Comparison of ENCODE assay signal across 9 cellular contexts in the genomic region with DNA sequence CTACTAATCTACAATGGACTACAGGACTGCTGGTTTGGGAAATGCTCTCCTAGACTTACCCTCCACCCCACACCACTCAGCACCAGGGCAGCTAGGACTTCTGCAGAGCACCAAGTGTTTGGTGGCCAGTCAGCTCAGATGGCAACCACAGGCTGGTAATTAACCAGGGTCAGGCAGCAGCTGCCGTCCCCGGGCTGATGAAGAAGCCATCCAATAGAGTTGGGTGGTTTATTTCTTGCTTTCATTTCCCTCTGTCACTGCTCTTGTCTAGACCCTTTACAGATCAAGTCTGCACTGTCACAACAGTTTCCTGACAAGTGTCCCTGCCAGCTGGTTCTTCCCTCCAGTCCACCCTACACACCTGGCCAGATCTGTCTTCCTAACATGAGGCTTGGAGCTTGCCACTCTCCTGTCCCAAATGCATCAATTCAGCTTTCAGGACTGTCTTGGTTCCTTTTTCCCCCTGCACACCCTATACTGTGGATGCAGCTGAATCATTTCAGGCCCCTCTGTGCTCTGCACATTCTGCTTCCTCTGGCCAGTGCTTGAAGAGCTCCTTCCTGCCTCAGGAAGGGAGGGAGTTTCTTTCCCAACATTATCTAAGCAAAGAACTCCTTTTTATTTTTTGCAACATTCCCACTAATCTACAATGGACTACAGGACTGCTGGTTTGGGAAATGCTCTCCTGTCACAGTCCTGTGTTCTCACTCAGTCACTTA. TPM values are rescaled to one million over a fixed set of nuclear protein-coding genes. Genes with fewer than 3 reads are reported as not detected.
DNase-seq lines count a peak whose midpoint lies in the region; ATAC-seq lines count a peak whose summit lies in the region.
"Had no signal": no experiment of that assay in that cellular context is flagged by ENCODE, and none has a peak within 500 bp of the region (broad histone marks: within the 10 kb centered on the region; RNA-seq: fewer than 3 reads in every experiment).

No MANE protein-coding gene starts in this region.

- H3K4ac ChIP-seq in neuronal stem cell (ENCODE audit: low read length), result no peak overlapping the region

- no peaks in the 10 kb centered on the region for H3K9me3 Mint-ChIP-seq in T-helper 2 cell treated with Interferon-gamma antibody and Interleukin-4, amounts not matched to agents 5 μg/mL and 100 μg/mL, for 36 hours
- no peaks in the 10 kb centered on the region for H3K9me3 Mint-ChIP-seq in effector memory CD8-positive, alpha-beta T cell
- H3K9me3 Mint-ChIP-seq: activated T-helper 2 cell treated with anti-CD3 and anti-CD28 coated beads, Interferon-gamma antibody, Interleukin-2, Interleukin-4, amounts not matched to agents 10 μg/mL and 5 μg/mL and 100 μg/mL, durations not matched to agents 14 hours and 24 hours and 36 hours had no signal

- H3K27me3 Mint-ChIP-seq in T-helper 2 cell treated with Interferon-gamma antibody and Interleukin-4, amounts not matched to agents 5 μg/mL and 100 μg/mL, for 36 hours (ENCODE audit: low read depth), result peaks cover 25% of the 10 kb centered on the region
- H3K27me3 Mint-ChIP-seq in effector memory CD8-positive, alpha-beta T cell, result peaks cover 42 to 66% of the 10 kb centered on the region in 2 donors

- no peak overlapping the region for H3K4me2 ChIP-seq in neuronal stem cell (ENCODE audit: insufficient read depth, low read length, poor library complexity, severe bottlenecking)

- H3K36me3 ChIP-seq in neuronal stem cell (replicated peaks in 1 of 2; ENCODE audit: control insufficient read depth in 2 of 2, insufficient read depth in 2 of 2, low read length in 2 of 2), result no peaks in the 10 kb centered on the region

- H2AK5ac ChIP-seq in neuronal stem cell (ENCODE audit: low read depth, low read length), result no peak overlapping the region

- H3K4me3 Mint-ChIP-seq in T-helper 2 cell treated with Interferon-gamma antibody and Interleukin-4, amounts not matched to agents 5 μg/mL and 100 μg/mL, for 36 hours, result no peak overlapping the region
- no peak overlapping the region for H3K4me3 Mint-ChIP-seq in effector memory CD8-positive, alpha-beta T cell

- no peak overlapping the region for H4K91ac ChIP-seq in neuronal stem cell (ENCODE audit: low read depth, low read length, poor library complexity)

- H3K18ac ChIP-seq in neuronal stem cell (ENCODE audit: low read length), result peak overlapping the region; percentile 44

- ATAC-seq in GM18909 (IDR thresholded peaks at IDR 0.05; ENCODE audit: poor library complexity, unreplicated experiment) (peak; percentile 88), GM21825 (IDR thresholded peaks at IDR 0.05; ENCODE audit: unreplicated experiment) (peak; percentile 74)
- no peak for ATAC-seq in effector memory CD8-positive, alpha-beta T cell (replicated peaks)

- no peaks in the 10 kb centered on the region for H3K36me3 Mint-ChIP-seq in T-helper 2 cell treated with Interferon-gamma antibody and Interleukin-4, amounts not matched to agents 5 μg/mL and 100 μg/mL, for 36 hours (ENCODE audit: low read depth)
- no peaks in the 10 kb centered on the region for H3K36me3 Mint-ChIP-seq in effector memory CD8-positive, alpha-beta T cell (ENCODE audit: insufficient read depth)

- no peaks in the 10 kb centered on the region for H3K9me3 ChIP-seq in neuronal stem cell (replicated peaks in 1 of 2; ENCODE audit: control insufficient read depth in 2 of 2, insufficient read depth in 1 of 2, low read depth in 1 of 2, low read length in 2 of 2)

- no peaks in the 10 kb centered on the region for H3K27me3 ChIP-seq in neuronal stem cell (ENCODE audit: control insufficient read depth in 3 of 3, insufficient read depth in 3 of 3, low read depth in 1 of 3, low read length in 3 of 3)

- H2BK120ac ChIP-seq in neuronal stem cell (ENCODE audit: low read depth, low read length), result no peak overlapping the region

- H3K9ac ChIP-seq in neuronal stem cell (ENCODE audit: low read depth, low read length, poor library complexity), result no peak overlapping the region

- H2AFZ ChIP-seq in neuronal stem cell (ENCODE audit: low read length), result peak overlapping the region; percentile 31

- no peaks in the 10 kb centered on the region for H3K79me1 ChIP-seq in neuronal stem cell (ENCODE audit: low read depth, low read length)

- no peak overlapping the region for H3K4me3 ChIP-seq in neuronal stem cell (ENCODE audit: low read length in 2 of 2)

- peak; percentile 22 for DNase-seq in NAMALWA (ENCODE audit: low spot score)
- DNase-seq in neuronal stem cell (ENCODE audit: low spot score), result no peak
- no peak for DNase-seq in NCI-H2107 treated with DMSO at 0.1 percent for 48 hours (lab: John Stamatoyannopoulos, UW; ENCODE audit: unreplicated experiment)
- no peak for DNase-seq in T-helper 2 cell treated with Interferon-gamma antibody and Interleukin-4, amounts not matched to agents 5 μg/mL and 100 μg/mL, for 36 hours (ENCODE audit: low spot score)
- DNase-seq in effector memory CD8-positive, alpha-beta T cell, result no peak
- DNase-seq: KG1 had no signal

- no peak overlapping the region for H3K27ac Mint-ChIP-seq in T-helper 2 cell treated with Interferon-gamma antibody and Interleukin-4, amounts not matched to agents 5 μg/mL and 100 μg/mL, for 36 hours
- no peak overlapping the region for H3K27ac Mint-ChIP-seq in effector memory CD8-positive, alpha-beta T cell
- H3K27ac Mint-ChIP-seq: activated T-helper 2 cell treated with anti-CD3 and anti-CD28 coated beads, Interferon-gamma antibody, Interleukin-2, Interleukin-4, amounts not matched to agents 10 μg/mL and 5 μg/mL and 100 μg/mL, durations not matched to agents 14 hours and 24 hours and 36 hours had no signal

- peaks cover 25 to 50% of the 10 kb centered on the region in 2 donors for H3K4me1 ChIP-seq in neuronal stem cell (ENCODE audit: control insufficient read depth in 2 of 2, insufficient read depth in 1 of 2, low read depth in 1 of 2, low read length in 2 of 2)

- H3K4me1 Mint-ChIP-seq in T-helper 2 cell treated with Interferon-gamma antibody and Interleukin-4, amounts not matched to agents 5 μg/mL and 100 μg/mL, for 36 hours (ENCODE audit: low read depth), result no peaks in the 10 kb centered on the region
- peaks cover 0 to 4% of the 10 kb centered on the region in 2 donors for H3K4me1 Mint-ChIP-seq in effector memory CD8-positive, alpha-beta T cell (ENCODE audit: low read depth in 2 of 2)

- no peak overlapping the region for H3K27ac ChIP-seq in neuronal stem cell (replicated peaks; ENCODE audit: low read length)

- no peak overlapping the region for H4K8ac ChIP-seq in neuronal stem cell (ENCODE audit: low read depth, low read length)

- no peak overlapping the region for H2BK5ac ChIP-seq in neuronal stem cell (ENCODE audit: low read length)

- no peak overlapping the region for H2BK15ac ChIP-seq in neuronal stem cell (ENCODE audit: low read length)

- H2BK12ac ChIP-seq in neuronal stem cell (ENCODE audit: low read length), result no peak overlapping the region

- no peak overlapping the region for H3K14ac ChIP-seq in neuronal stem cell (ENCODE audit: low read length)

- no CpG with 5 or more reads among the region's 2 CpGs for WGBS in neuronal stem cell (ENCODE audit: extremely low coverage in 2 of 2, insufficient read length in 2 of 2, insufficient replicate concordance in 1 of 2), 2 donors

- no peak overlapping the region for H3K23ac ChIP-seq in neuronal stem cell (ENCODE audit: low read depth, low read length, poor library complexity)

RNA-seq across cellular contexts. Expression of gene HSPA9, which starts 30.2 kb away (rescaled TPM):
- 86.8 TPM for polyA plus RNA-seq in neuronal stem cell (2013, experiment 1 of 2)
- 85.4 TPM for polyA plus RNA-seq in neuronal stem cell (2013, experiment 2 of 2)
